In genomic region chrX:16664059-16664458, GRCh38 we compare ENCODE assay signal across 13 cellular contexts. TPM values are rescaled to one million over a fixed set of nuclear protein-coding genes. Genes with fewer than 3 reads are reported as not detected.
DNase-seq lines count a peak whose midpoint lies in the region; ATAC-seq and TF ChIP-seq lines count a peak whose summit lies in the region.
"Had no signal": no experiment of that assay in that cellular context is flagged by ENCODE, and none has a peak within 500 bp of the region (broad histone marks: within the 10 kb centered on the region; RNA-seq: fewer than 3 reads in every experiment).

No MANE protein-coding gene starts in this region.

- POLR2A ChIA-PET in BJ (lab: Charles Lee), result no interaction called here

- H3K4me3 ChIP-seq in BJ (ENCODE audit: low read depth, low read length) (no peak overlapping the region), choroid plexus epithelial cell (ENCODE audit: low read depth, low read length) (no peak overlapping the region), adrenal gland (no peak overlapping the region)
- H3K4me3 ChIP-seq: BLaER1 treated with 17β-estradiol and CSF1 and Interleukin-3, amounts not matched to agents 10 nM and 100 nM; neural progenitor cell had no signal

- intact Hi-C loops in adrenal gland (cut with DNase I), result loop anchor here in 1 of 2 donors (10.0 kb wide), 1 partner anchor 229 kb away; no protein-coding TSS in a partner anchor

- peak overlapping the region; percentile 13 to 38 (median 24) for H3K27ac Mint-ChIP-seq in nephron
- H3K27ac Mint-ChIP-seq: activated CD8-positive, alpha-beta T cell treated with anti-CD3 and anti-CD28 coated beads, Interleukin-2, amount 10 ng/mL, durations not matched to agents 7 days and 5 days; activated T-helper 1 cell treated with anti-CD3 and anti-CD28 coated beads, Interleukin-12 subunit alpha, Interleukin-12 subunit beta, Interleukin-2, Interleukin-4 antibody, amounts not matched to agents 30 ng/mL and 10 ng/mL and 1 ng/mL, durations not matched to agents 14 hours and 24 hours and 36 hours; neural progenitor cell had no signal

- 82 to 100% (median 91%) methylated on average over 3 to 5 of the region's 5 CpGs for WGBS in adrenal gland, 4 donors

- no peaks in the 10 kb centered on the region; the same call in 1 of the 2 replicates for H3K36me3 ChIP-seq in BJ (ENCODE audit: control insufficient read depth, insufficient read depth, low read length)
- H3K36me3 ChIP-seq in adrenal gland (replicated peaks in 1 of 2), result no peaks in the 10 kb centered on the region

- CTCF ChIA-PET in BJ (lab: Yijun Ruan, JAX), result interaction anchor here (0.8 to 1.4 kb wide), 2 partner anchors 227 to 541 kb away, joined by 3 read pairs; partner anchors contain the start of gene GRPR

- ATAC-seq in GM21526 (IDR thresholded peaks at IDR 0.05; ENCODE audit: low FRiP score, unreplicated experiment) (no peak), HG03457 (IDR thresholded peaks at IDR 0.05; ENCODE audit: unreplicated experiment) (no peak)
- ATAC-seq: activated CD8-positive, alpha-beta T cell treated with anti-CD3 and anti-CD28 coated beads, Interleukin-2, amount 10 ng/mL, durations not matched to agents 7 days and 5 days had no signal

- H3K4me1 ChIP-seq in adrenal gland (replicated peaks in 1 of 2), result no peaks in the 10 kb centered on the region
- H3K4me1 ChIP-seq: BLaER1 treated with 17β-estradiol and CSF1 and Interleukin-3, amounts not matched to agents 10 nM and 100 nM; neural progenitor cell had no signal

- H3K27me3 ChIP-seq in BJ (ENCODE audit: control insufficient read depth, insufficient read depth, low read length), result no peaks in the 10 kb centered on the region
- H3K27me3 ChIP-seq in adrenal gland, result no peaks in the 10 kb centered on the region
- H3K27me3 ChIP-seq: neural progenitor cell had no signal

- H3K27me3 Mint-ChIP-seq in nephron (ENCODE audit: low read depth), result peaks cover 3% of the 10 kb centered on the region

- no peaks in the 10 kb centered on the region for H3K9me3 Mint-ChIP-seq in nephron
- H3K9me3 Mint-ChIP-seq: activated T-helper 1 cell treated with anti-CD3 and anti-CD28 coated beads, Interleukin-12 subunit alpha, Interleukin-12 subunit beta, Interleukin-2, Interleukin-4 antibody, amounts not matched to agents 30 ng/mL and 10 ng/mL and 1 ng/mL, durations not matched to agents 14 hours and 24 hours and 36 hours; neural progenitor cell had no signal

- H3K4me3 Mint-ChIP-seq in nephron, result no peak overlapping the region
- H3K4me3 Mint-ChIP-seq: activated CD8-positive, alpha-beta T cell treated with anti-CD3 and anti-CD28 coated beads, Interleukin-2, amount 10 ng/mL, durations not matched to agents 7 days and 5 days; activated T-helper 1 cell treated with anti-CD3 and anti-CD28 coated beads, Interleukin-12 subunit alpha, Interleukin-12 subunit beta, Interleukin-2, Interleukin-4 antibody, amounts not matched to agents 30 ng/mL and 10 ng/mL and 1 ng/mL, durations not matched to agents 14 hours and 24 hours and 36 hours; neural progenitor cell had no signal

- no peak for TF ChIP-seq POLR2A in adrenal gland (IDR thresholded peaks at IDR 0.05)

- H3K36me3 Mint-ChIP-seq in nephron (ENCODE audit: low read depth), result peaks cover 67% of the 10 kb centered on the region

- H3K27ac ChIP-seq in adrenal gland, result no peak overlapping the region
- H3K27ac ChIP-seq: BLaER1 treated with 17β-estradiol and CSF1 and Interleukin-3, amounts not matched to agents 10 nM and 100 nM; neural progenitor cell had no signal

- TF ChIP-seq CTCF in BJ (IDR thresholded peaks at IDR 0.05; ENCODE audit: insufficient read depth, low read depth, low read length), result peak; percentile 15; the same call in 1 of the 2 replicates
- TF ChIP-seq CTCF in choroid plexus epithelial cell (conservative IDR thresholded peaks at IDR 0.05; ENCODE audit: low read depth, low read length), result peak; percentile 26
- TF ChIP-seq CTCF in nephron (IDR thresholded peaks at IDR 0.05; ENCODE audit: unreplicated experiment in 3 of 3), result no peak
- TF ChIP-seq CTCF in adrenal gland (IDR thresholded peaks at IDR 0.05), result no peak

- H3K4me1 Mint-ChIP-seq in nephron, result no peaks in the 10 kb centered on the region

- DNase-seq in BJ (ENCODE audit: low read depth) (no peak), LHCN-M2 (ENCODE audit: low read depth) (peak; percentile 18), choroid plexus epithelial cell (ENCODE audit: low read depth) (peak; percentile 37), adrenal gland (no peak)
- DNase-seq: activated CD8-positive, alpha-beta T cell treated with anti-CD3 and anti-CD28 coated beads, Interleukin-2, amount 10 ng/mL, durations not matched to agents 7 days and 5 days; stimulated activated CD4-positive, alpha-beta T cell treated with anti-CD3 and anti-CD28 coated beads, Interleukin-2, amount 100 ng/mL, for 24 hours had no signal

- no peaks in the 10 kb centered on the region for H3K9me3 ChIP-seq in adrenal gland (replicated peaks in 1 of 3)
- H3K9me3 ChIP-seq: BLaER1 treated with 17β-estradiol and CSF1 and Interleukin-3, amounts not matched to agents 10 nM and 100 nM had no signal

RNA-seq across cellular contexts. Expression of gene S100G, which starts 14.1 kb away (rescaled TPM):
- not detected in 2 replicates for polyA plus RNA-seq in BJ (2011; rRNA removed)
- not detected in 2 replicates for polyA minus RNA-seq in BJ (2011; rRNA and poly(A)+ RNA removed)
- total RNA-seq in LHCN-M2 (2014; rRNA removed), result not detected in 2 replicates
- polyA plus RNA-seq in LHCN-M2 (2012), result not detected
- total RNA-seq in adrenal gland, result not detected
- polyA plus RNA-seq in adrenal gland, result under 1 TPM in 1 of 3 donors, not detected in 2; 0.48 TPM
- total RNA-seq: activated CD8-positive, alpha-beta T cell treated with anti-CD3 and anti-CD28 coated beads, Interleukin-2, amount 10 ng/mL, durations not matched to agents 7 days and 5 days; activated T-helper 1 cell treated with anti-CD3 and anti-CD28 coated beads, Interleukin-12 subunit alpha, Interleukin-12 subunit beta, Interleukin-2, Interleukin-4 antibody, amounts not matched to agents 30 ng/mL and 10 ng/mL and 1 ng/mL, durations not matched to agents 14 hours and 24 hours and 36 hours; endothelial cell of umbilical vein had no signal
- polyA plus RNA-seq: endothelial cell of umbilical vein had no signal

RNA-seq across cellular contexts. Expression of gene CTPS2, which starts 48.4 kb away (rescaled TPM):
- polyA plus RNA-seq in BJ (2011; rRNA removed) (3.7 and 6.6 TPM in 2 replicates), adrenal gland (10 to 100 TPM; 10.9 to 35.8 (median 20.1) TPM)
- 4.6 and 4.8 TPM in 2 replicates for polyA minus RNA-seq in BJ (2011; rRNA and poly(A)+ RNA removed)
- total RNA-seq in LHCN-M2 (2014; rRNA removed) (9.2 and 10.8 TPM in 2 replicates), adrenal gland (10 to 100 TPM in 7 of 8 donors, 1 to 10 TPM in 1; 8.1 to 27.3 (median 16.9) TPM)
- polyA plus RNA-seq in LHCN-M2 (2012), result 4.9 TPM

RNA-seq across cellular contexts. Expression of gene SYAP1, which starts 55.4 kb away (rescaled TPM):
- 7.3 and 11.2 TPM in 2 replicates for polyA plus RNA-seq in BJ (2011; rRNA removed)
- polyA minus RNA-seq in BJ (2011; rRNA and poly(A)+ RNA removed), result 6.3 and 6.8 TPM in 2 replicates
- 23.9 and 26.2 TPM in 2 replicates for total RNA-seq in LHCN-M2 (2014; rRNA removed)
- polyA plus RNA-seq in LHCN-M2 (2012), result 11.1 TPM
- 100 to 1,000 TPM in 1 of 8 donors, 10 to 100 TPM in 7; 30.5 to 106 (median 43.6) TPM for total RNA-seq in adrenal gland
- polyA plus RNA-seq in adrenal gland, result 10 to 100 TPM; 15.8 to 87.7 (median 20.0) TPM

Comparison
In these comparisons a context has a peak if more than half of its experiments do, and no peak if none do; other contexts are left out.
1. DNase-seq: peak in LHCN-M2 (single experiment) and choroid plexus epithelial cell (single experiment); none in BJ (single experiment) and adrenal gland (0 of 7).
2. CTCF ChIP-seq: peak in BJ (single experiment) and choroid plexus epithelial cell (single experiment); none in nephron (0 of 3) and adrenal gland (0 of 6).